ENCODE assay signal across 1 cellular context in the genomic region with DNA sequence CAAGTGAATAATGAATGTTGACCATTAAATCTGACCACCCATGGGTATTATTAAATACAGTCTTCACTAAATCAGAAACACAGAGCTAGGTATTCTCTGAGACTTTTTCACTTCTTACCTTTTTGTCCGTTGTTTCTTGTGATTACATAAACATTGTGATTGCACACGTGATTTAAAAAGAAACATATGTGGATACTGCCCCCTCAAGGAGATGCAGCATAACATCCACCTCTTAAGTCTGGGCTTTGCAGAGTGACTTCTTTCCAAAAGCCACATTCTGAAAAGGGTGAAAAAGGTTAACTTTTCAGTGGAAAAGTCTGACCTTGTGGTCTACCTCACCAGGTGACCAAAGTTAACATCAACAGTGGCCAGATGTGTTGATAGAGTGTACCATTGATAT.
TF ChIP-seq lines count a peak whose summit lies in the region.

No MANE protein-coding gene starts in this region.

TF ChIP-seq in K562, 482 proteins besides CTCF, POLR2A, EP300 and RAD21 (continued from another document):
- TF ChIP-seq, protein P1, sequence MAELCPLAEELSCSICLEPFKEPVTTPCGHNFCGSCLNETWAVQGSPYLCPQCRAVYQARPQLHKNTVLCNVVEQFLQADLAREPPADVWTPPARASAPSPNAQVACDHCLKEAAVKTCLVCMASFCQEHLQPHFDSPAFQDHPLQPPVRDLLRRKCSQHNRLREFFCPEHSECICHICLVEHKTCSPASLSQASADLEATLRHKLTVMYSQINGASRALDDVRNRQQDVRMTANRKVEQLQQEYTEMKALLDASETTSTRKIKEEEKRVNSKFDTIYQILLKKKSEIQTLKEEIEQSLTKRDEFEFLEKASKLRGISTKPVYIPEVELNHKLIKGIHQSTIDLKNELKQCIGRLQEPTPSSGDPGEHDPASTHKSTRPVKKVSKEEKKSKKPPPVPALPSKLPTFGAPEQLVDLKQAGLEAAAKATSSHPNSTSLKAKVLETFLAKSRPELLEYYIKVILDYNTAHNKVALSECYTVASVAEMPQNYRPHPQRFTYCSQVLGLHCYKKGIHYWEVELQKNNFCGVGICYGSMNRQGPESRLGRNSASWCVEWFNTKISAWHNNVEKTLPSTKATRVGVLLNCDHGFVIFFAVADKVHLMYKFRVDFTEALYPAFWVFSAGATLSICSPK (IDR thresholded peaks at IDR 0.05; ENCODE audit: borderline replicate concordance), result no peak
- TF ChIP-seq RAD51 (IDR thresholded peaks at IDR 0.05; ENCODE audit: borderline replicate concordance, low read depth) (peak; percentile 58; the same call in 1 of the 2 replicates), MBD2 (IDR thresholded peaks at IDR 0.05; ENCODE audit: borderline replicate concordance, low read depth) (no peak), USF2 (CRISPR knock-in tag; IDR thresholded peaks at IDR 0.05) (peak; percentile 63; the same call in 1 of the 2 replicates), JUND (IDR thresholded peaks at IDR 0.05; ENCODE audit: borderline replicate concordance, low read depth, low read length) (no peak), JUND (tag; IDR thresholded peaks at IDR 0.05; ENCODE audit: borderline replicate concordance, low read depth, low read length) (no peak), ZNF561 (CRISPR knock-in tag; conservative IDR thresholded peaks at IDR 0.05) (no peak), KAT7 (CRISPR knock-in tag; IDR thresholded peaks at IDR 0.05; ENCODE audit: borderline replicate concordance) (no peak), ZNF79 (CRISPR knock-in tag; IDR thresholded peaks at IDR 0.05; ENCODE audit: low read depth) (no peak), ETS1 (conservative IDR thresholded peaks at IDR 0.05; ENCODE audit: control insufficient read depth, low read depth, low read length) (no peak), TOE1 (IDR thresholded peaks at IDR 0.05; ENCODE audit: borderline replicate concordance) (peak; percentile 19; the same call in 1 of the 2 replicates), TOE1 (CRISPR knock-in tag; IDR thresholded peaks at IDR 0.05; ENCODE audit: borderline replicate concordance, low read depth) (no peak), NCOA6 (IDR thresholded peaks at IDR 0.05) (no peak), FOSL1 (tag; conservative IDR thresholded peaks at IDR 0.05) (no peak)
